ENCODE assay signal across 17 cellular contexts in the genomic region with DNA sequence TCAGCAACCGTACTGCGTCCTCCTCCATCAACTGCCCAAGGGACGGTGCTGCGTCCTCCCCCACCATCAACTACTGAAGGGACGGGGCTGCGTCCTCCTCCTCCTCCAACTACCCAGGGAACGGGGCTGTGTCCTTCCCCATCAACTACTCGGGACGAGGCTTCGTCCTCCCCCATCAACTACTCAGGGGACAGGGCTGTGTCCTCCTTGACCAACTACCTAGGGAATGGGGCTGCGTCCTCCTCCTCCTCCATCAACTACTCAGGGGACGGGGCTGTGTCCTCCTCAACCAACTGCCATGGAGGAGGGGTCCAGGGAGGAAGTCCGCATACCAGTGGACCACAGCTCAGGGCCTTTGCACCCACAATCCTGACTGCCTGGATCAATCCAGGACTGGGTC. TPM values are rescaled to one million over a fixed set of nuclear protein-coding genes. Genes with fewer than 3 reads are reported as not detected.
A peak's percentile ranks its signal among the peaks of the same experiment; 100 is the strongest.
DNase-seq lines count a peak whose midpoint lies in the region; ATAC-seq and TF ChIP-seq lines count a peak whose summit lies in the region.
"Had no signal": no experiment of that assay in that cellular context is flagged by ENCODE, and none has a peak within 500 bp of the region (broad histone marks: within the 10 kb centered on the region; RNA-seq: fewer than 3 reads in every experiment).

No MANE protein-coding gene starts in this region.

- peak overlapping the region; percentile 37 for H3K4me3 Mint-ChIP-seq in activated T-helper 1 cell treated with anti-CD3 and anti-CD28 coated beads, Interleukin-12 subunit alpha, Interleukin-12 subunit beta, Interleukin-2, Interleukin-4 antibody, amounts not matched to agents 30 ng/mL and 10 ng/mL and 1 ng/mL, durations not matched to agents 14 hours and 24 hours and 36 hours
- H3K4me3 Mint-ChIP-seq: CD8-positive, alpha-beta T cell had no signal

- no peaks in the 10 kb centered on the region for H3K27me3 ChIP-seq in IMR-90 (ENCODE audit: control insufficient read depth, insufficient read depth, low read length)
- no peaks in the 10 kb centered on the region for H3K27me3 ChIP-seq in upper lobe of right lung
- H3K27me3 ChIP-seq: BE2C had no signal

- H2BK5ac ChIP-seq in IMR-90 (ENCODE audit: low read depth, low read length, poor library complexity, severe bottlenecking), result no peak overlapping the region

- H3K36me3 ChIP-seq in IMR-90 (ENCODE audit: control insufficient read depth, insufficient read depth, low read length) (peaks cover 14% of the 10 kb centered on the region; the same call in 1 of the 2 replicates), mucosa of descending colon (ENCODE audit: low read depth) (no peaks in the 10 kb centered on the region), upper lobe of right lung (no peaks in the 10 kb centered on the region)
- H3K36me3 ChIP-seq: BE2C had no signal

- no peak overlapping the region for H2BK20ac ChIP-seq in IMR-90 (ENCODE audit: low read depth, low read length)

- no CpG with 5 or more reads among the region's 13 CpGs for WGBS in IMR-90 (ENCODE audit: extremely low coverage in 2 of 2, insufficient read length in 1 of 2), 2 experiments

- H3K9me3 ChIP-seq in IMR-90 (ENCODE audit: control insufficient read depth, insufficient read depth, low read length) (peaks cover 28% of the 10 kb centered on the region), mucosa of descending colon (peaks cover 18% of the 10 kb centered on the region), upper lobe of right lung (peaks cover 9% of the 10 kb centered on the region)
- H3K9me3 ChIP-seq: BE2C had no signal

- H3K27ac Mint-ChIP-seq in activated T-helper 1 cell treated with anti-CD3 and anti-CD28 coated beads, Interleukin-12 subunit alpha, Interleukin-12 subunit beta, Interleukin-2, Interleukin-4 antibody, amounts not matched to agents 30 ng/mL and 10 ng/mL and 1 ng/mL, durations not matched to agents 14 hours and 24 hours and 36 hours, result no peak overlapping the region
- H3K27ac Mint-ChIP-seq: CD8-positive, alpha-beta T cell had no signal

- no peaks in the 10 kb centered on the region for H3K9me1 ChIP-seq in IMR-90 (ENCODE audit: insufficient read depth, low read length)

- H3K79me1 ChIP-seq in IMR-90 (ENCODE audit: low read depth in 1 of 2, low read length in 2 of 2), result no peaks in the 10 kb centered on the region

- H3K9me3 Mint-ChIP-seq in activated T-helper 1 cell treated with anti-CD3 and anti-CD28 coated beads, Interleukin-12 subunit alpha, Interleukin-12 subunit beta, Interleukin-2, Interleukin-4 antibody, amounts not matched to agents 30 ng/mL and 10 ng/mL and 1 ng/mL, durations not matched to agents 14 hours and 24 hours and 36 hours, result peaks cover 41% of the 10 kb centered on the region

- H3K36me3 Mint-ChIP-seq in activated T-helper 1 cell treated with anti-CD3 and anti-CD28 coated beads, Interleukin-12 subunit alpha, Interleukin-12 subunit beta, Interleukin-2, Interleukin-4 antibody, amounts not matched to agents 30 ng/mL and 10 ng/mL and 1 ng/mL, durations not matched to agents 14 hours and 24 hours and 36 hours (ENCODE audit: low read depth), result peaks cover 34% of the 10 kb centered on the region

- H3K4ac ChIP-seq in IMR-90 (ENCODE audit: low read depth, low read length), result no peak overlapping the region

- in situ Hi-C loops in IMR-90 (cut with MboI; ENCODE audit: low sequenced_read_pairs), result no loop called here

- H4K8ac ChIP-seq in IMR-90 (ENCODE audit: low read depth in 2 of 2, low read length in 2 of 2), result no peak overlapping the region

- no TSS peak for BruUV-seq in IMR-90 (replicated peaks; lab: Mats Ljungman, UMichigan)

- TF ChIP-seq POLR2A in IMR-90 (IDR thresholded peaks at IDR 0.05; ENCODE audit: low read depth, low read length), result no peak

- TF ChIP-seq CTCF in IMR-90 (conservative IDR thresholded peaks at IDR 0.05; ENCODE audit: low read depth, low read length) (no peak), mucosa of descending colon (IDR thresholded peaks at IDR 0.05) (no peak), upper lobe of right lung (IDR thresholded peaks at IDR 0.05) (no peak)

- H3K27ac ChIP-seq in IMR-90 (ENCODE audit: insufficient read depth, low read length) (no peak overlapping the region), upper lobe of right lung (no peak overlapping the region)
- H3K27ac ChIP-seq: A549, C4-2B had no signal

- H3K18ac ChIP-seq in IMR-90 (ENCODE audit: low read depth, low read length), result no peak overlapping the region

- H2BK15ac ChIP-seq in IMR-90 (ENCODE audit: low read depth, low read length), result no peak overlapping the region

- ATAC-seq in IMR-90 (ENCODE audit: low read depth), result no peak
- no peak for ATAC-seq in mucosa of descending colon
- no peak for ATAC-seq in upper lobe of right lung
- ATAC-seq in GM19324 (IDR thresholded peaks at IDR 0.05; ENCODE audit: low FRiP score, unreplicated experiment), result no peak
- ATAC-seq: A549; CD8-positive, alpha-beta T cell had no signal

- H4K91ac ChIP-seq in IMR-90 (ENCODE audit: insufficient read depth, low read depth, low read length), result no peak overlapping the region

- H3K27me3 Mint-ChIP-seq in activated T-helper 1 cell treated with anti-CD3 and anti-CD28 coated beads, Interleukin-12 subunit alpha, Interleukin-12 subunit beta, Interleukin-2, Interleukin-4 antibody, amounts not matched to agents 30 ng/mL and 10 ng/mL and 1 ng/mL, durations not matched to agents 14 hours and 24 hours and 36 hours (ENCODE audit: insufficient read depth), result no peaks in the 10 kb centered on the region

- dilution Hi-C loops in IMR-90 (cut with HindIII; ENCODE audit: low sequenced_read_pairs, unreplicated experiment), result no loop called here

- CTCF ChIA-PET in IMR-90 (lab: Yijun Ruan, JAX), result no interaction called here

- no peaks in the 10 kb centered on the region for H3K4me1 ChIP-seq in IMR-90 (ENCODE audit: control insufficient read depth, insufficient read depth, low read length)
- H3K4me1 ChIP-seq in mucosa of descending colon (ENCODE audit: low read depth), result no peaks in the 10 kb centered on the region
- no peaks in the 10 kb centered on the region for H3K4me1 ChIP-seq in upper lobe of right lung
- H3K4me1 ChIP-seq: BE2C, HAP-1 had no signal

- no peak overlapping the region for H3K56ac ChIP-seq in IMR-90 (ENCODE audit: extremely low read depth, insufficient read depth, low read length)

- no peak overlapping the region for H2BK120ac ChIP-seq in IMR-90 (ENCODE audit: low read depth, low read length)

- no peak overlapping the region for H3K23ac ChIP-seq in IMR-90 (ENCODE audit: low read depth, low read length)

- no peak overlapping the region for H2AK5ac ChIP-seq in IMR-90 (ENCODE audit: low read depth, low read length)

- intact Hi-C loops in IMR-90 (cut with micrococcal nuclease) (no loop called here), mucosa of descending colon (cut with DNase I, micrococcal nuclease) (no loop called here), upper lobe of right lung (cut with DNase I) (no loop called here)
- intact Hi-C loops in activated T-helper 1 cell treated with anti-CD3 and anti-CD28 coated beads, Interleukin-12 subunit alpha, Interleukin-12 subunit beta, Interleukin-2, Interleukin-4 antibody, amounts not matched to agents 30 ng/mL and 10 ng/mL and 1 ng/mL, durations not matched to agents 14 hours and 24 hours and 36 hours (cut with micrococcal nuclease), result no loop called here

- no peak overlapping the region for H4K5ac ChIP-seq in IMR-90 (ENCODE audit: low read depth, low read length)

- H3K4me1 Mint-ChIP-seq in activated T-helper 1 cell treated with anti-CD3 and anti-CD28 coated beads, Interleukin-12 subunit alpha, Interleukin-12 subunit beta, Interleukin-2, Interleukin-4 antibody, amounts not matched to agents 30 ng/mL and 10 ng/mL and 1 ng/mL, durations not matched to agents 14 hours and 24 hours and 36 hours (ENCODE audit: low read depth), result peaks cover 6% of the 10 kb centered on the region

- peak overlapping the region; percentile 51 for H2AFZ ChIP-seq in IMR-90 (replicated peaks; ENCODE audit: low read length, poor library complexity)

- H3K4me2 ChIP-seq in IMR-90 (ENCODE audit: low read depth, low read length), result no peak overlapping the region
- H3K4me2 ChIP-seq: A549 had no signal

- H2AK9ac ChIP-seq in IMR-90 (replicated peaks; ENCODE audit: low read depth, low read length, poor library complexity), result no peak overlapping the region

- H4K20me1 ChIP-seq in IMR-90 (ENCODE audit: insufficient read depth, low read length), result no peaks in the 10 kb centered on the region

- DNase-seq in IMR-90 (no peak), mucosa of descending colon (peak in 2 of 3 donors; percentile 10 to 31), upper lobe of right lung (peak; percentile 43), activated gamma-delta T cell treated with Interleukin-2 at 50 U/mL for 16 hours (no peak), NCI-H510A treated with DMSO at 0.1 percent for 48 hours (lab: John Stamatoyannopoulos, UW) (no peak)
- no peak for DNase-seq in activated T-helper 1 cell treated with anti-CD3 and anti-CD28 coated beads, Interleukin-12 subunit alpha, Interleukin-12 subunit beta, Interleukin-2, Interleukin-4 antibody, amounts not matched to agents 30 ng/mL and 10 ng/mL and 1 ng/mL, durations not matched to agents 14 hours and 24 hours and 36 hours (ENCODE audit: low spot score)
- DNase-seq: BE2C; CD8-positive, alpha-beta T cell; COR-L47; DMS153; DMS79 treated with DMSO at 0.1 percent for 48 hours; EL; GOT3 had no signal

- no peak overlapping the region for H3K4me3 ChIP-seq in IMR-90 (ENCODE audit: insufficient read depth, low read depth, low read length)
- no peak overlapping the region for H3K4me3 ChIP-seq in mucosa of descending colon
- no peak overlapping the region for H3K4me3 ChIP-seq in upper lobe of right lung
- H3K4me3 ChIP-seq: A549, HAP-1 had no signal

- no peak overlapping the region for H3K14ac ChIP-seq in IMR-90 (replicated peaks; ENCODE audit: low read depth, low read length)

- TF ChIP-seq RAD21 in IMR-90 (IDR thresholded peaks at IDR 0.05; ENCODE audit: low read length), result no peak

- H3K9ac ChIP-seq in IMR-90 (ENCODE audit: low read depth, low read length), result no peak overlapping the region

- POLR2A ChIA-PET in IMR-90 (lab: Charles Lee; ENCODE audit: unreplicated experiment), result no interaction called here

RNA-seq across cellular contexts. Expression of gene PPP2R3B, which starts 24.4 kb away (rescaled TPM):
- total RNA-seq in IMR-90 (2012; rRNA removed) (11.1 and 13.3 TPM in 2 replicates), mucosa of descending colon (10 to 100 TPM in 2 of 3 donors, 1 to 10 TPM in 1; 9.2 to 11.6 (median 11.2) TPM), upper lobe of right lung (12.8 TPM)
- 13.2 and 13.7 TPM in 2 replicates for polyA plus RNA-seq in IMR-90 (2012; rRNA removed)
- 9.1 and 13.3 TPM in 2 replicates for polyA plus RNA-seq in IMR-90 (2012; cell fraction: cytosol; rRNA removed)
- polyA plus RNA-seq in IMR-90 (2012; cell fraction: nucleus; rRNA removed; ENCODE audit: low replicate concordance), result 52.7 and 142 TPM in 2 replicates
- 43.2 and 44.1 TPM in 2 replicates for total RNA-seq in activated T-helper 1 cell treated with anti-CD3 and anti-CD28 coated beads, Interleukin-12 subunit alpha, Interleukin-12 subunit beta, Interleukin-2, Interleukin-4 antibody, amounts not matched to agents 30 ng/mL and 10 ng/mL and 1 ng/mL, durations not matched to agents 14 hours and 24 hours and 36 hours

RNA-seq across cellular contexts. Expression of gene GTPBP6, which starts 43.8 kb away (rescaled TPM):
- 24.0 and 24.7 TPM in 2 replicates for total RNA-seq in IMR-90 (2012; rRNA removed)
- 31.6 and 36.6 TPM in 2 replicates for polyA plus RNA-seq in IMR-90 (2012; rRNA removed)
- polyA plus RNA-seq in IMR-90 (2012; cell fraction: cytosol; rRNA removed), result 35.3 and 45.5 TPM in 2 replicates
- 29.3 and 56.5 TPM in 2 replicates for polyA plus RNA-seq in IMR-90 (2012; cell fraction: nucleus; rRNA removed; ENCODE audit: low replicate concordance)
- total RNA-seq in activated T-helper 1 cell treated with anti-CD3 and anti-CD28 coated beads, Interleukin-12 subunit alpha, Interleukin-12 subunit beta, Interleukin-2, Interleukin-4 antibody, amounts not matched to agents 30 ng/mL and 10 ng/mL and 1 ng/mL, durations not matched to agents 14 hours and 24 hours and 36 hours, result 68.3 and 69.5 TPM in 2 replicates
- 10 to 100 TPM; 49.8 to 55.8 (median 54.1) TPM for total RNA-seq in mucosa of descending colon
- 55.1 TPM for total RNA-seq in upper lobe of right lung

Comparison
In these comparisons a context has a peak if more than half of its experiments do, and no peak if none do; other contexts are left out.
1. DNase-seq: peak in mucosa of descending colon (2 of 3) and upper lobe of right lung (single experiment); none in IMR-90 (single experiment), activated T-helper 1 cell treated with anti-CD3 and anti-CD28 coated beads, Interleukin-12 subunit alpha, Interleukin-12 subunit beta, Interleukin-2, Interleukin-4 antibody, amounts not matched to agents 30 ng/mL and 10 ng/mL and 1 ng/mL, durations not matched to agents 14 hours and 24 hours and 36 hours (single experiment), activated gamma-delta T cell treated with Interleukin-2 at 50 U/mL for 16 hours (single experiment) and NCI-H510A treated with DMSO at 0.1 percent for 48 hours (single experiment).